In the genomic region with DNA sequence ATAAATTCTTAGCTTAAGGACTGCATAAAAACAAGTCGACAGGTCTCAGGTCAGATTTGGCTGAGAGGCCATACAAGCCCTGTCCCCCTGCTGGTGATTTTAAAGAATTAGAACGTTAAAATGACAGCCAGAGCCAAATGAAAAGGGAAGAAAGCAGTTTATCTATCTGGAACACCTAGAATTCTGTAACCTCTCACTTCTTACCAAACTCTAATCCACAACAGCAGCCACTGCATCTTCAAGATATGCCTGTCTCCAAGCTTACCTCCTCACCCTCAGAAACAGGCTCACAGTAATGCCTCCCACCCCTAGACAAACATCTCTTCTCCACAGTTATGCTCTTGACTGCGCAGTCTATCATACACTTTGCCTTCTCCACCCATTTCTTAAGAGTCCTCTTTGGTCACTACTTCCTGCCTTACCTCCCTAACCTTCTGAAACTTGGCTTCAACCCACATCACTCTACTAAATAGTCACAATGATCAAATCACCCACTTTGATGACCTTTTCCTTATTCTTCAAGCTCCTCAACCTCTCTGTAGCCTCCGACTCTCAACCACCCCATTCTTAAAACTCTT, we compare ENCODE assay signal across 8 cellular contexts. TPM values are rescaled to one million over a fixed set of nuclear protein-coding genes. Genes with fewer than 3 reads are reported as not detected.
DNase-seq lines count a peak whose midpoint lies in the region; ATAC-seq and TF ChIP-seq lines count a peak whose summit lies in the region.

No MANE protein-coding gene starts in this region.

- H3K4me2 ChIP-seq in PC-9 (no peak overlapping the region), parathyroid adenoma (ENCODE audit: low read length) (no peak overlapping the region)

- H3K36me3 ChIP-seq in PC-9 (ENCODE audit: low read depth) (no peaks in the 10 kb centered on the region), parathyroid adenoma (ENCODE audit: control insufficient read depth, insufficient read depth, low read length) (no peaks in the 10 kb centered on the region)

- H4K20me1 ChIP-seq in PC-9 (ENCODE audit: insufficient read depth) = peaks cover 47% of the 10 kb centered on the region

- H3K9ac ChIP-seq in parathyroid adenoma = no peak overlapping the region

- ATAC-seq in HG02571 (IDR thresholded peaks at IDR 0.05; ENCODE audit: unreplicated experiment) (no peak), GM19463 (IDR thresholded peaks at IDR 0.05; ENCODE audit: unreplicated experiment) (no peak)

- no TSS peak for BruUV-seq in PC-9 (replicated peaks; lab: Mats Ljungman, UMichigan)

- H3K9me3 ChIP-seq in PC-9 (ENCODE audit: insufficient read depth, low read depth) = no peaks in the 10 kb centered on the region
- H3K9me3 ChIP-seq in parathyroid adenoma (ENCODE audit: control insufficient read depth, low read length) = no peaks in the 10 kb centered on the region

- no peak for DNase-seq in AG09319 (ENCODE audit: extremely low read depth, low read depth)
- peak; percentile 46 for DNase-seq in GM19238 (ENCODE audit: insufficient read length, low spot score)
- DNase-seq in PC-9 = no peak
- peak; percentile 21 to 58 for DNase-seq in dermis microvascular lymphatic vessel endothelial cell (ENCODE audit: low read depth in 2 of 2)
- DNase-seq in NCI-H187 treated with DMSO at 0.1 percent for 48 hours (lab: John Stamatoyannopoulos, UW) = no peak

- intact Hi-C loops in PC-9 (cut with micrococcal nuclease; ENCODE audit: unreplicated experiment) = no loop called here

- no peak overlapping the region for H3K4me3 ChIP-seq in PC-9
- H3K4me3 ChIP-seq in parathyroid adenoma (ENCODE audit: low read depth, low read length) = no peak overlapping the region

- peaks cover 24% of the 10 kb centered on the region for H3F3A ChIP-seq in PC-9 (ENCODE audit: insufficient read depth, low read depth)

- H3K4me1 ChIP-seq in PC-9 (replicated peaks; ENCODE audit: insufficient read depth) = peaks cover 32% of the 10 kb centered on the region
- H3K4me1 ChIP-seq in parathyroid adenoma = peaks cover 7% of the 10 kb centered on the region

- POLR2A ChIA-PET in PC-9 (lab: Charles Lee; ENCODE audit: unreplicated experiment) = interaction anchor here (0.5 kb wide), 1 partner anchor 194 kb away, joined by 13 read pairs; no protein-coding TSS in a partner anchor

- H3K9me2 ChIP-seq in PC-9 (ENCODE audit: insufficient read depth) = no peaks in the 10 kb centered on the region

- H3K27ac ChIP-seq in PC-9 (no peak overlapping the region), parathyroid adenoma (no peak overlapping the region)

- H2AFZ ChIP-seq in PC-9 (no peak overlapping the region), parathyroid adenoma (no peak overlapping the region)

- CTCF ChIA-PET in PC-9 (lab: Charles Lee) = interaction anchor here (0.5 to 1.5 kb wide), 2 partner anchors 49 to 213 kb away, joined by 3 to 6 read pairs; no protein-coding TSS in a partner anchor

- TF ChIP-seq CTCF in AG09319 (IDR thresholded peaks at IDR 0.05; ENCODE audit: low read depth, low read length) = peak; percentile 54
- TF ChIP-seq CTCF in PC-9 (conservative IDR thresholded peaks at IDR 0.05) = peak; percentile 71
- TF ChIP-seq CTCF in parathyroid adenoma (IDR thresholded peaks at IDR 0.05) = peak; percentile 29

- H3K27me3 ChIP-seq in PC-9 (ENCODE audit: insufficient read depth, low read depth) (no peaks in the 10 kb centered on the region), parathyroid adenoma (ENCODE audit: control insufficient read depth, insufficient read depth, low read length) (no peaks in the 10 kb centered on the region)

- H3K79me2 ChIP-seq in PC-9 (ENCODE audit: low read depth) (peaks cover 87% of the 10 kb centered on the region), parathyroid adenoma (peaks cover 31% of the 10 kb centered on the region)

RNA-seq across cellular contexts. Expression of a gene that starts 14.2 kb away (rescaled TPM):
- total RNA-seq in PC-9 (2021) (63.9 and 74.5 TPM in 2 replicates), dermis microvascular lymphatic vessel endothelial cell (21.7 and 36.9 TPM in 2 replicates)

Comparison
In these comparisons a context has a peak if more than half of its experiments do, and no peak if none do; other contexts are left out.
1. DNase-seq: peak in GM19238 (single experiment) and dermis microvascular lymphatic vessel endothelial cell (2 of 2); none in AG09319 (single experiment), PC-9 (0 of 2) and NCI-H187 treated with DMSO at 0.1 percent for 48 hours (single experiment).
2. Peak in every context shown above with its lines, with median percentiles within 50 percentile points of each other: CTCF ChIP-seq.